In genomic region chr1:85062425-85063026, GRCh38 we compare ENCODE assay signal across 8 cellular contexts. TPM values are rescaled to one million over a fixed set of nuclear protein-coding genes. Genes with fewer than 3 reads are reported as not detected.
A peak's percentile ranks its signal among the peaks of the same experiment; 100 is the strongest.
DNase-seq lines count a peak whose midpoint lies in the region; ATAC-seq, FAIRE-seq and TF ChIP-seq lines count a peak whose summit lies in the region.

No MANE protein-coding gene starts in this region.

- H3K27me3 ChIP-seq in BLaER1 treated with 17β-estradiol and CSF1 and Interleukin-3, amounts not matched to agents 10 nM and 100 nM, result no peaks in the 10 kb centered on the region
- H3K27me3 ChIP-seq in muscle layer of duodenum (ENCODE audit: low read depth, low read length), result no peaks in the 10 kb centered on the region

- peak overlapping the region; percentile 82 to 95 (median 91) for H3K4me2 ChIP-seq in BLaER1 treated with 17β-estradiol and CSF1 and Interleukin-3, amounts not matched to agents 10 nM and 100 nM

- H3K9me3 ChIP-seq in BLaER1 treated with 17β-estradiol and CSF1 and Interleukin-3, amounts not matched to agents 10 nM and 100 nM (replicated peaks in 1 of 11), result no peaks in the 10 kb centered on the region
- H3K9me3 ChIP-seq in muscle layer of duodenum (ENCODE audit: control insufficient read depth in 1 of 2, low read length in 2 of 2), result no peaks in the 10 kb centered on the region

- H3K4me1 ChIP-seq in BLaER1 treated with 17β-estradiol and CSF1 and Interleukin-3, amounts not matched to agents 10 nM and 100 nM, result peaks cover 12 to 40% (median 15%) of the 10 kb centered on the region in 10 experiments
- H3K4me1 ChIP-seq in muscle layer of duodenum (ENCODE audit: control insufficient read depth in 1 of 2, insufficient read depth in 2 of 2, low read length in 2 of 2), result peaks cover 0 to 8% of the 10 kb centered on the region in 2 donors

- no peak for DNase-seq in cardiac fibroblast (ENCODE audit: low read depth in 2 of 2)
- DNase-seq in cerebellum (ENCODE audit: low spot score), result no peak
- no peak for DNase-seq in urothelium cell line (ENCODE audit: low spot score)
- DNase-seq in iPS-NIHi11 (ENCODE audit: low spot score), result no peak

- H4K20me1 ChIP-seq in BLaER1 treated with 17β-estradiol and CSF1 and Interleukin-3, amounts not matched to agents 10 nM and 100 nM, result no peaks in the 10 kb centered on the region

- no peak for TF ChIP-seq CTCF in cardiac fibroblast (IDR thresholded peaks at IDR 0.05; ENCODE audit: low read depth, low read length)

- peak overlapping the region in 2 of 11 experiments; percentile 28 to 68; a peak in 3 of 22 replicates for H3K27ac ChIP-seq in BLaER1 treated with 17β-estradiol and CSF1 and Interleukin-3, amounts not matched to agents 10 nM and 100 nM
- H3K27ac ChIP-seq in muscle layer of duodenum (ENCODE audit: low read length), result peak overlapping the region; percentile 74

- H3K4me3 ChIP-seq in BLaER1 treated with 17β-estradiol and CSF1 and Interleukin-3, amounts not matched to agents 10 nM and 100 nM, result peak overlapping the region in 6 of 10 experiments; percentile 40 to 60 (median 57); a peak in 8 of 20 replicates
- peak overlapping the region; percentile 38 to 54 for H3K4me3 ChIP-seq in cardiac fibroblast (replicated peaks in 1 of 2; ENCODE audit: low read depth in 2 of 2, low read length in 2 of 2)
- peak overlapping the region; percentile 61 to 70 for H3K4me3 ChIP-seq in muscle layer of duodenum (ENCODE audit: low read depth in 1 of 2, low read length in 2 of 2)

- no peaks in the 10 kb centered on the region for H3K36me3 ChIP-seq in BLaER1 treated with 17β-estradiol and CSF1 and Interleukin-3, amounts not matched to agents 10 nM and 100 nM
- H3K36me3 ChIP-seq in muscle layer of duodenum (ENCODE audit: control insufficient read depth in 1 of 2, insufficient read depth in 2 of 2, low read length in 2 of 2), result no peaks in the 10 kb centered on the region

- no peak for FAIRE-seq in urothelium cell line (lab: Jason Lieb, UNC)

- ATAC-seq in HG03354 (IDR thresholded peaks at IDR 0.05; ENCODE audit: poor library complexity, severe bottlenecking, unreplicated experiment) (peak; percentile 8), GM19328 (IDR thresholded peaks at IDR 0.05; ENCODE audit: unreplicated experiment) (no peak)

- peak overlapping the region in 2 of 11 experiments; percentile 6 to 72; a peak in 4 of 22 replicates for H3K9ac ChIP-seq in BLaER1 treated with 17β-estradiol and CSF1 and Interleukin-3, amounts not matched to agents 10 nM and 100 nM

RNA-seq across cellular contexts. Expression of gene MCOLN3, which starts 14.2 kb away (rescaled TPM):
- total RNA-seq in cerebellum, result 0.64 TPM
